ENCODE assay signal across 12 cellular contexts in genomic region chr18:32730068-32730467, GRCh38. TPM values are rescaled to one million over a fixed set of nuclear protein-coding genes. Genes with fewer than 3 reads are reported as not detected.
DNase-seq lines count a peak whose midpoint lies in the region; ATAC-seq and TF ChIP-seq lines count a peak whose summit lies in the region.
"Had no signal": no experiment of that assay in that cellular context is flagged by ENCODE, and none has a peak within 500 bp of the region (broad histone marks: within the 10 kb centered on the region; RNA-seq: fewer than 3 reads in every experiment).

No MANE protein-coding gene starts in this region.

- H3K4me3 Mint-ChIP-seq in IgD-negative memory B cell (peak overlapping the region; percentile 76 to 94 (median 86)), brain (peak overlapping the region; percentile 44 to 80 (median 56)), nephron (peak overlapping the region in 2 of 3 experiments; percentile 69 to 78)
- no peak overlapping the region for H3K4me3 Mint-ChIP-seq in activated T-helper 2 cell treated with anti-CD3 and anti-CD28 coated beads, Interferon-gamma antibody, Interleukin-2, Interleukin-4, amounts not matched to agents 10 μg/mL and 5 μg/mL and 100 μg/mL, durations not matched to agents 14 hours and 24 hours and 36 hours (ENCODE audit: low read depth)
- H3K4me3 Mint-ChIP-seq: H9 had no signal

- TF ChIP-seq CTCF in brain (conservative IDR thresholded peaks at IDR 0.05) (no peak), nephron (IDR thresholded peaks at IDR 0.05; ENCODE audit: unreplicated experiment in 3 of 3) (no peak)

- peaks cover 0 to 4% (median 0%) of the 10 kb centered on the region in 3 donors for H3K9me3 Mint-ChIP-seq in IgD-negative memory B cell
- H3K9me3 Mint-ChIP-seq in brain: peaks cover 0 to 7% (median 0%) of the 10 kb centered on the region in 5 experiments
- H3K9me3 Mint-ChIP-seq in nephron: no peaks in the 10 kb centered on the region
- no peaks in the 10 kb centered on the region for H3K9me3 Mint-ChIP-seq in activated T-helper 2 cell treated with anti-CD3 and anti-CD28 coated beads, Interferon-gamma antibody, Interleukin-2, Interleukin-4, amounts not matched to agents 10 μg/mL and 5 μg/mL and 100 μg/mL, durations not matched to agents 14 hours and 24 hours and 36 hours
- H3K9me3 Mint-ChIP-seq: H9 had no signal

- H3K27me3 Mint-ChIP-seq in IgD-negative memory B cell: peaks cover 3% of the 10 kb centered on the region
- H3K27me3 Mint-ChIP-seq in brain: peaks cover 5% of the 10 kb centered on the region
- no peaks in the 10 kb centered on the region for H3K27me3 Mint-ChIP-seq in nephron (ENCODE audit: low read depth)
- H3K27me3 Mint-ChIP-seq in activated T-helper 2 cell treated with anti-CD3 and anti-CD28 coated beads, Interferon-gamma antibody, Interleukin-2, Interleukin-4, amounts not matched to agents 10 μg/mL and 5 μg/mL and 100 μg/mL, durations not matched to agents 14 hours and 24 hours and 36 hours (ENCODE audit: low read depth): peaks cover 1% of the 10 kb centered on the region

- H3K36me3 Mint-ChIP-seq in IgD-negative memory B cell: peaks cover 11% of the 10 kb centered on the region
- H3K36me3 Mint-ChIP-seq in brain: peaks cover 16% of the 10 kb centered on the region
- H3K36me3 Mint-ChIP-seq in nephron (ENCODE audit: low read depth): peaks cover 27% of the 10 kb centered on the region
- no peaks in the 10 kb centered on the region for H3K36me3 Mint-ChIP-seq in activated T-helper 2 cell treated with anti-CD3 and anti-CD28 coated beads, Interferon-gamma antibody, Interleukin-2, Interleukin-4, amounts not matched to agents 10 μg/mL and 5 μg/mL and 100 μg/mL, durations not matched to agents 14 hours and 24 hours and 36 hours (ENCODE audit: low read depth)

- intact Hi-C loops in activated T-helper 2 cell treated with anti-CD3 and anti-CD28 coated beads, Interferon-gamma antibody, Interleukin-2, Interleukin-4, amounts not matched to agents 10 μg/mL and 5 μg/mL and 100 μg/mL, durations not matched to agents 14 hours and 24 hours and 36 hours (cut with micrococcal nuclease): no loop called here

- ATAC-seq in GM18861 (IDR thresholded peaks at IDR 0.05; ENCODE audit: unreplicated experiment) (no peak), HG02759 (IDR thresholded peaks at IDR 0.05; ENCODE audit: unreplicated experiment) (no peak)
- ATAC-seq: K562 had no signal

- peak overlapping the region in 2 of 3 donors; percentile 77 to 97 for H3K27ac Mint-ChIP-seq in IgD-negative memory B cell
- peak overlapping the region in 4 of 5 experiments; percentile 55 to 96 (median 84) for H3K27ac Mint-ChIP-seq in brain
- H3K27ac Mint-ChIP-seq in nephron: peak overlapping the region; percentile 31 to 89 (median 71)
- no peak overlapping the region for H3K27ac Mint-ChIP-seq in activated T-helper 2 cell treated with anti-CD3 and anti-CD28 coated beads, Interferon-gamma antibody, Interleukin-2, Interleukin-4, amounts not matched to agents 10 μg/mL and 5 μg/mL and 100 μg/mL, durations not matched to agents 14 hours and 24 hours and 36 hours

- DNase-seq in COR-L47 (lab: John Stamatoyannopoulos, UW) (peak; percentile 21), ureter (ENCODE audit: low spot score) (no peak)
- no peak for DNase-seq in activated T-helper 2 cell treated with anti-CD3 and anti-CD28 coated beads, Interferon-gamma antibody, Interleukin-2, Interleukin-4, amounts not matched to agents 10 μg/mL and 5 μg/mL and 100 μg/mL, durations not matched to agents 14 hours and 24 hours and 36 hours (ENCODE audit: low spot score)
- DNase-seq: amygdala, H9, left colon had no signal

- H3K4me1 Mint-ChIP-seq in IgD-negative memory B cell (peaks cover 20 to 41% (median 34%) of the 10 kb centered on the region in 3 donors), brain (peaks cover 20% of the 10 kb centered on the region), nephron (peaks cover 13% of the 10 kb centered on the region)
- H3K4me1 Mint-ChIP-seq in activated T-helper 2 cell treated with anti-CD3 and anti-CD28 coated beads, Interferon-gamma antibody, Interleukin-2, Interleukin-4, amounts not matched to agents 10 μg/mL and 5 μg/mL and 100 μg/mL, durations not matched to agents 14 hours and 24 hours and 36 hours (ENCODE audit: low read depth): peaks cover 5% of the 10 kb centered on the region

RNA-seq across cellular contexts. Expression of gene KLHL14, which starts 42.8 kb away (rescaled TPM):
- 22.5 TPM for polyA plus RNA-seq in IgD-negative memory B cell
- 9.5 TPM for polyA plus RNA-seq in brain (ENCODE audit: insufficient read depth, low read depth, low replicate concordance)
- total RNA-seq in ureter: 0.29 TPM
- total RNA-seq in activated T-helper 2 cell treated with anti-CD3 and anti-CD28 coated beads, Interferon-gamma antibody, Interleukin-2, Interleukin-4, amounts not matched to agents 10 μg/mL and 5 μg/mL and 100 μg/mL, durations not matched to agents 14 hours and 24 hours and 36 hours: not detected in 2 replicates
- total RNA-seq: K562 had no signal
- polyA plus RNA-seq: K562 had no signal
